23 cellular contexts compared by ENCODE assay signal in the genomic region with DNA sequence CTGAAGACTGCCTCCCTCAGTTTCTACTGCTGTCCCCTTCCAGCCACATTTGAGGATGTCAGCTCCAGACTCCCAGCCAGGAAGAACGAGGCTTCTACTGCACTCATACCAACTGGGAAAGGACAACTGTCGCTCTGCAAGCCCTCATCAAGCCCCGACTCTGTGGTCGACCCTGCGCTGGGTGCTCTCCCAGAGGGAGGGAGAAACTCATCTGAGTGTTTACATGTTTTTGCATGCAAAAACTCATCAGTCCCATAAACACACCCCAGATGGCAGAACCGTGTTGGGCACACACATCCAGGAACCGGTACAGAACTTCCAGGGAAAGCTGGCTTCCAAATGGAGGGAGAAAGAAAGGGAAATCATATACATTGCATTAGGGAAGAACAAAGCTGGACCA. TPM values are rescaled to one million over a fixed set of nuclear protein-coding genes. Genes with fewer than 3 reads are reported as not detected.
A peak's percentile ranks its signal among the peaks of the same experiment; 100 is the strongest.
DNase-seq lines count a peak whose midpoint lies in the region; ATAC-seq and TF ChIP-seq lines count a peak whose summit lies in the region.
"Had no signal": no experiment of that assay in that cellular context is flagged by ENCODE, and none has a peak within 500 bp of the region (broad histone marks: within the 10 kb centered on the region; RNA-seq: fewer than 3 reads in every experiment).

No MANE protein-coding gene starts in this region.

- H3K4me2 ChIP-seq in DND-41 (ENCODE audit: insufficient read depth, low read length): no peak overlapping the region
- H3K4me2 ChIP-seq: A549 had no signal

- H3K9me3 Mint-ChIP-seq in activated CD4-positive, alpha-beta T cell treated with anti-CD3 and anti-CD28 coated beads, Interleukin-2, amount 10 ng/mL, durations not matched to agents 7 days and 5 days: peaks cover 15% of the 10 kb centered on the region
- peaks cover 26% of the 10 kb centered on the region for H3K9me3 Mint-ChIP-seq in activated CD4-positive, alpha-beta T cell treated with anti-CD3 and anti-CD28 coated beads, Interleukin-2, amount 10 ng/mL, durations not matched to agents 24 days and 14 days
- peaks cover 22% of the 10 kb centered on the region for H3K9me3 Mint-ChIP-seq in endodermal cell
- peaks cover 13% of the 10 kb centered on the region for H3K9me3 Mint-ChIP-seq in activated CD8-positive, alpha-beta T cell treated with anti-CD3 and anti-CD28 coated beads for 36 hours

- H3K4me3 ChIP-seq in DND-41 (ENCODE audit: low read depth in 1 of 2, low read length in 2 of 2) (no peak overlapping the region), endodermal cell (ENCODE audit: low read length) (no peak overlapping the region), upper lobe of right lung (no peak overlapping the region)
- H3K4me3 ChIP-seq: A549, BLaER1 had no signal

- ATAC-seq in DND-41 (ENCODE audit: insufficient read depth, low read depth): no peak
- ATAC-seq in GM18505 (IDR thresholded peaks at IDR 0.05; ENCODE audit: unreplicated experiment): no peak
- ATAC-seq in upper lobe of right lung: no peak
- ATAC-seq in activated CD8-positive, alpha-beta T cell treated with anti-CD3 and anti-CD28 coated beads for 36 hours: no peak
- ATAC-seq: A549 had no signal

- CTCF ChIA-PET in activated CD4-positive, alpha-beta T cell treated with anti-CD3 and anti-CD28 coated beads, Interleukin-2, amount 10 ng/mL, durations not matched to agents 7 days and 5 days (lab: Charles Lee): interaction anchor here (1.2 kb wide), 1 partner anchor 52 kb away, joined by 3 read pairs; no protein-coding TSS in a partner anchor
- CTCF ChIA-PET in activated CD8-positive, alpha-beta T cell treated with anti-CD3 and anti-CD28 coated beads for 36 hours (lab: Charles Lee): no interaction called here

- peaks cover 6% of the 10 kb centered on the region; the same call in 1 of the 2 replicates for H4K20me1 ChIP-seq in DND-41 (ENCODE audit: insufficient read depth, low read length)
- H4K20me1 ChIP-seq: BLaER1 had no signal

- H3K9ac ChIP-seq in DND-41 (ENCODE audit: low read depth, low read length): no peak overlapping the region
- H3K9ac ChIP-seq in endodermal cell (ENCODE audit: extremely low read depth, low read length, poor library complexity, severe bottlenecking): no peak overlapping the region
- H3K9ac ChIP-seq: BLaER1 had no signal

- no peaks in the 10 kb centered on the region for H3K27me3 Mint-ChIP-seq in activated CD4-positive, alpha-beta T cell treated with anti-CD3 and anti-CD28 coated beads, Interleukin-2, amount 10 ng/mL, durations not matched to agents 7 days and 5 days
- H3K27me3 Mint-ChIP-seq in activated CD4-positive, alpha-beta T cell treated with anti-CD3 and anti-CD28 coated beads, Interleukin-2, amount 10 ng/mL, durations not matched to agents 24 days and 14 days: no peaks in the 10 kb centered on the region
- H3K27me3 Mint-ChIP-seq in endodermal cell (ENCODE audit: insufficient read depth): no peaks in the 10 kb centered on the region
- H3K27me3 Mint-ChIP-seq in activated CD8-positive, alpha-beta T cell treated with anti-CD3 and anti-CD28 coated beads for 36 hours: no peaks in the 10 kb centered on the region
- H3K27me3 Mint-ChIP-seq: CD4-positive, alpha-beta memory T cell; CD4-positive, CD25-positive, alpha-beta regulatory T cell; CD8-positive, alpha-beta memory T cell had no signal

- no peak for TF ChIP-seq POLR2A in GM18505 (IDR thresholded peaks at IDR 0.05; ENCODE audit: borderline replicate concordance, extremely low read depth, insufficient read depth, insufficient read length)

- peaks cover 96% of the 10 kb centered on the region for H3K79me2 ChIP-seq in DND-41 (ENCODE audit: insufficient read depth, low read length)

- H3K4me1 ChIP-seq in DND-41 (ENCODE audit: insufficient read depth, low read length) (peaks cover 66% of the 10 kb centered on the region), endodermal cell (ENCODE audit: control insufficient read depth, insufficient read depth, low read length) (no peaks in the 10 kb centered on the region), upper lobe of right lung (no peaks in the 10 kb centered on the region)
- H3K4me1 ChIP-seq: A549, BE2C had no signal

- no peak overlapping the region for H2AFZ ChIP-seq in DND-41 (ENCODE audit: low read depth, low read length)

- no peaks in the 10 kb centered on the region for H3K4me1 Mint-ChIP-seq in activated CD4-positive, alpha-beta T cell treated with anti-CD3 and anti-CD28 coated beads, Interleukin-2, amount 10 ng/mL, durations not matched to agents 7 days and 5 days
- peaks cover 4% of the 10 kb centered on the region for H3K4me1 Mint-ChIP-seq in activated CD4-positive, alpha-beta T cell treated with anti-CD3 and anti-CD28 coated beads, Interleukin-2, amount 10 ng/mL, durations not matched to agents 24 days and 14 days
- no peaks in the 10 kb centered on the region for H3K4me1 Mint-ChIP-seq in endodermal cell
- H3K4me1 Mint-ChIP-seq in activated CD8-positive, alpha-beta T cell treated with anti-CD3 and anti-CD28 coated beads for 36 hours (ENCODE audit: low read depth): peaks cover 5% of the 10 kb centered on the region
- H3K4me1 Mint-ChIP-seq: CD14-positive monocyte had no signal

- WGBS in endodermal cell (ENCODE audit: insufficient coverage in 1 of 2, insufficient read length in 1 of 2), 2 experiments: 88 to 93% methylated on average over 3 to 7 of the region's 7 CpGs

- H3K36me3 Mint-ChIP-seq in activated CD4-positive, alpha-beta T cell treated with anti-CD3 and anti-CD28 coated beads, Interleukin-2, amount 10 ng/mL, durations not matched to agents 7 days and 5 days (ENCODE audit: low read depth): no peaks in the 10 kb centered on the region
- H3K36me3 Mint-ChIP-seq in activated CD4-positive, alpha-beta T cell treated with anti-CD3 and anti-CD28 coated beads, Interleukin-2, amount 10 ng/mL, durations not matched to agents 24 days and 14 days (ENCODE audit: low read depth): no peaks in the 10 kb centered on the region
- no peaks in the 10 kb centered on the region for H3K36me3 Mint-ChIP-seq in endodermal cell (ENCODE audit: low read depth)
- H3K36me3 Mint-ChIP-seq in activated CD8-positive, alpha-beta T cell treated with anti-CD3 and anti-CD28 coated beads for 36 hours (ENCODE audit: low read depth): peaks cover 10% of the 10 kb centered on the region
- H3K36me3 Mint-ChIP-seq: CD14-positive monocyte had no signal

- TF ChIP-seq CTCF in DND-41 (IDR thresholded peaks at IDR 0.05; ENCODE audit: borderline replicate concordance, extremely low read depth, low read length, poor library complexity, severe bottlenecking) (no peak), endodermal cell (conservative IDR thresholded peaks at IDR 0.05) (no peak), upper lobe of right lung (IDR thresholded peaks at IDR 0.05) (no peak)
- no peak for TF ChIP-seq CTCF in activated CD8-positive, alpha-beta T cell treated with anti-CD3 and anti-CD28 coated beads for 36 hours (IDR thresholded peaks at IDR 0.05)

- H3K27ac Mint-ChIP-seq in activated CD4-positive, alpha-beta T cell treated with anti-CD3 and anti-CD28 coated beads, Interleukin-2, amount 10 ng/mL, durations not matched to agents 7 days and 5 days: peak overlapping the region; percentile 46
- H3K27ac Mint-ChIP-seq in activated CD4-positive, alpha-beta T cell treated with anti-CD3 and anti-CD28 coated beads, Interleukin-2, amount 10 ng/mL, durations not matched to agents 24 days and 14 days: no peak overlapping the region
- H3K27ac Mint-ChIP-seq in endodermal cell: no peak overlapping the region
- no peak overlapping the region for H3K27ac Mint-ChIP-seq in activated CD8-positive, alpha-beta T cell treated with anti-CD3 and anti-CD28 coated beads for 36 hours
- H3K27ac Mint-ChIP-seq: CD14-positive monocyte; CD4-positive, CD25-positive, alpha-beta regulatory T cell had no signal

- peaks cover 92% of the 10 kb centered on the region for H3K36me3 ChIP-seq in DND-41 (ENCODE audit: insufficient read depth, low read length)
- no peaks in the 10 kb centered on the region for H3K36me3 ChIP-seq in endodermal cell (ENCODE audit: control insufficient read depth, insufficient read depth, low read length)
- no peaks in the 10 kb centered on the region for H3K36me3 ChIP-seq in upper lobe of right lung
- H3K36me3 ChIP-seq: BE2C, BLaER1 had no signal

- H3K27me3 ChIP-seq in DND-41 (ENCODE audit: insufficient read depth, low read length, poor library complexity): no peaks in the 10 kb centered on the region
- H3K27me3 ChIP-seq in endodermal cell (ENCODE audit: control insufficient read depth, insufficient read depth, low read length, poor library complexity, severe bottlenecking): no peaks in the 10 kb centered on the region
- H3K27me3 ChIP-seq in upper lobe of right lung: no peaks in the 10 kb centered on the region
- H3K27me3 ChIP-seq: BE2C, BLaER1 had no signal

- no peak overlapping the region for H3K4me3 Mint-ChIP-seq in activated CD4-positive, alpha-beta T cell treated with anti-CD3 and anti-CD28 coated beads, Interleukin-2, amount 10 ng/mL, durations not matched to agents 7 days and 5 days
- H3K4me3 Mint-ChIP-seq in activated CD4-positive, alpha-beta T cell treated with anti-CD3 and anti-CD28 coated beads, Interleukin-2, amount 10 ng/mL, durations not matched to agents 24 days and 14 days: no peak overlapping the region
- H3K4me3 Mint-ChIP-seq in endodermal cell: no peak overlapping the region
- H3K4me3 Mint-ChIP-seq in activated CD8-positive, alpha-beta T cell treated with anti-CD3 and anti-CD28 coated beads for 36 hours: no peak overlapping the region
- H3K4me3 Mint-ChIP-seq: CD14-positive monocyte; CD4-positive, alpha-beta memory T cell; CD4-positive, CD25-positive, alpha-beta regulatory T cell; CD8-positive, alpha-beta memory T cell had no signal

- intact Hi-C loops in activated CD4-positive, alpha-beta T cell treated with anti-CD3 and anti-CD28 coated beads, Interleukin-2, amount 10 ng/mL, durations not matched to agents 24 days and 14 days (cut with micrococcal nuclease): no loop called here
- intact Hi-C loops in upper lobe of right lung (cut with DNase I): no loop called here
- intact Hi-C loops in activated CD8-positive, alpha-beta T cell treated with anti-CD3 and anti-CD28 coated beads for 36 hours (cut with micrococcal nuclease): no loop called here

- H3K9me3 ChIP-seq in DND-41 (ENCODE audit: insufficient read depth, low read length, severe bottlenecking) (peaks cover 16% of the 10 kb centered on the region), endodermal cell (ENCODE audit: control insufficient read depth, low read length) (no peaks in the 10 kb centered on the region), upper lobe of right lung (no peaks in the 10 kb centered on the region)
- H3K9me3 ChIP-seq: BE2C had no signal

- POLR2A ChIA-PET in activated CD4-positive, alpha-beta T cell treated with anti-CD3 and anti-CD28 coated beads, Interleukin-2, amount 10 ng/mL, durations not matched to agents 7 days and 5 days (lab: Charles Lee): no interaction called here
- POLR2A ChIA-PET in activated CD8-positive, alpha-beta T cell treated with anti-CD3 and anti-CD28 coated beads for 36 hours (lab: Charles Lee): no interaction called here

- no peak for DNase-seq in activated CD4-positive, alpha-beta T cell treated with anti-CD3 and anti-CD28 coated beads, Interleukin-2, amount 10 ng/mL, durations not matched to agents 7 days and 5 days
- no peak for DNase-seq in activated CD4-positive, alpha-beta T cell treated with anti-CD3 and anti-CD28 coated beads, Interleukin-2, amount 10 ng/mL, durations not matched to agents 24 days and 14 days
- no peak for DNase-seq in DND-41
- peak; percentile 24 for DNase-seq in endodermal cell
- DNase-seq in iPS-NIHi7 (ENCODE audit: extremely low spot score): peak; percentile 4
- no peak for DNase-seq in upper lobe of right lung
- DNase-seq in activated CD8-positive, alpha-beta T cell treated with anti-CD3 and anti-CD28 coated beads for 36 hours: no peak
- DNase-seq: BE2C; C1 segment of cervical spinal cord; CD4-positive, alpha-beta memory T cell; CD4-positive, CD25-positive, alpha-beta regulatory T cell; CD8-positive, alpha-beta memory T cell; COR-L47; DMS 273 treated with DMSO at 0.1 percent for 48 hours; DMS153; DMS53; DMS79; GF-D8 had no signal

- H3K27ac ChIP-seq in DND-41 (ENCODE audit: low read length): peak overlapping the region; percentile 66
- no peak overlapping the region for H3K27ac ChIP-seq in endodermal cell (ENCODE audit: low read depth, low read length)
- H3K27ac ChIP-seq in upper lobe of right lung: no peak overlapping the region
- H3K27ac ChIP-seq: 22Rv1, A549, BLaER1 had no signal

RNA-seq across cellular contexts. Expression of gene ADAMTS17, which starts 43.5 kb away (rescaled TPM):
- 1 to 10 TPM; 4.1 to 5.0 TPM for total RNA-seq in activated CD4-positive, alpha-beta T cell treated with anti-CD3 and anti-CD28 coated beads, Interleukin-2, amount 10 ng/mL, durations not matched to agents 7 days and 5 days
- 0.47 and 1.1 TPM in 2 replicates for total RNA-seq in activated CD4-positive, alpha-beta T cell treated with anti-CD3 and anti-CD28 coated beads, Interleukin-2, amount 10 ng/mL, durations not matched to agents 24 days and 14 days
- total RNA-seq in endodermal cell (1 to 10 TPM in 1 of 2 donors, under 1 TPM in 1; 0.82 to 2.3 TPM), upper lobe of right lung (6.2 TPM)
- polyA plus RNA-seq in endodermal cell (2013, experiment 1 of 2): 0.71 TPM
- polyA plus RNA-seq in endodermal cell (2013, experiment 2 of 2): 0.37 TPM
- 1 to 10 TPM in 1 of 2 experiments, under 1 TPM in 1; 0.60 to 1.5 TPM for total RNA-seq in activated CD8-positive, alpha-beta T cell treated with anti-CD3 and anti-CD28 coated beads for 36 hours

Comparison
In these comparisons a context has a peak if more than half of its experiments do, and no peak if none do; other contexts are left out.
1. DNase-seq: peak in endodermal cell (single experiment) and iPS-NIHi7 (single experiment); none in activated CD4-positive, alpha-beta T cell treated with anti-CD3 and anti-CD28 coated beads, Interleukin-2, amount 10 ng/mL, durations not matched to agents 7 days and 5 days (single experiment), activated CD4-positive, alpha-beta T cell treated with anti-CD3 and anti-CD28 coated beads, Interleukin-2, amount 10 ng/mL, durations not matched to agents 24 days and 14 days (single experiment), DND-41 (single experiment), upper lobe of right lung (single experiment) and activated CD8-positive, alpha-beta T cell treated with anti-CD3 and anti-CD28 coated beads for 36 hours (single experiment).